19 cellular contexts compared by ENCODE assay signal in the genomic region with DNA sequence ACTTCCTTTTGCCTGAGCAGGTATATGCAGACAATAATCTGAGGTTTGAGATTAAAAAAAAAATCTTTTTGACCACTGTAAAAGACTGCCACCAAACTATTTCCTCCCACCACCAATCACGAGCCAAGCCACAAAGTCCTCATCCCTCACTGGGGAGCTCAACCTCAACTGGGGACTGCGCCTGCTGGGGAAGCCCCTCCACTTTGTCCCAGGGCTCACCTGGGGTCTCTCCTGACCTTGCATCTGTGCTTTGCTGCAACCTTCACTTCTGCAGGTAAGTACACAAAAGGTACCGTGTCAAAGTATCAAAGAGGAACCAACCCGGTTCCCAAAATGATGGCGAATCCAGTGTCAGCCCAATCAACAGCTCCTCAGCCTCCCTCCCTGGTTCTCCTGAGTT. TPM values are rescaled to one million over a fixed set of nuclear protein-coding genes. Genes with fewer than 3 reads are reported as not detected.
A peak's percentile ranks its signal among the peaks of the same experiment; 100 is the strongest.
DNase-seq lines count a peak whose midpoint lies in the region; ATAC-seq lines count a peak whose summit lies in the region.
"Had no signal": no experiment of that assay in that cellular context is flagged by ENCODE, and none has a peak within 500 bp of the region (broad histone marks: within the 10 kb centered on the region; RNA-seq: fewer than 3 reads in every experiment).

No MANE protein-coding gene starts in this region.

- H3K27me3 ChIP-seq in BLaER1 treated with 17β-estradiol and CSF1 and Interleukin-3, amounts not matched to agents 10 nM and 100 nM: peaks cover 0 to 55% (median 0%) of the 10 kb centered on the region in 11 experiments; a peak in 9 of 22 replicates

- no peak overlapping the region for H3K27ac ChIP-seq in BLaER1 treated with 17β-estradiol and CSF1 and Interleukin-3, amounts not matched to agents 10 nM and 100 nM

- peaks cover 4 to 47% (median 33%) of the 10 kb centered on the region in 10 experiments for H3K4me1 ChIP-seq in BLaER1 treated with 17β-estradiol and CSF1 and Interleukin-3, amounts not matched to agents 10 nM and 100 nM

- H3K36me3 ChIP-seq in BLaER1 treated with 17β-estradiol and CSF1 and Interleukin-3, amounts not matched to agents 10 nM and 100 nM: peaks cover 0 to 6% (median 0%) of the 10 kb centered on the region in 11 experiments; a peak in 4 of 22 replicates

- peaks cover 21 to 47% (median 33%) of the 10 kb centered on the region in 11 experiments for H3K9me3 ChIP-seq in BLaER1 treated with 17β-estradiol and CSF1 and Interleukin-3, amounts not matched to agents 10 nM and 100 nM (replicated peaks in 1 of 11)

- intact Hi-C loops in posterior vena cava (cut with DNase I): no loop called here

- 0 out of 20 replicates have a peak overlapping the region, but pooled peaks of 1 of the 10 experiments have one; percentile 14 for H3K4me3 ChIP-seq in BLaER1 treated with 17β-estradiol and CSF1 and Interleukin-3, amounts not matched to agents 10 nM and 100 nM

- no peaks in the 10 kb centered on the region for H3K9me3 Mint-ChIP-seq in central memory CD8-positive, alpha-beta T cell
- H3K9me3 Mint-ChIP-seq: CD4-positive, alpha-beta T cell; CD8-positive, alpha-beta memory T cell had no signal

- H3K9ac ChIP-seq in BLaER1 treated with 17β-estradiol and CSF1 and Interleukin-3, amounts not matched to agents 10 nM and 100 nM: no peak overlapping the region

- H3K4me1 Mint-ChIP-seq in central memory CD8-positive, alpha-beta T cell: peaks cover 9% of the 10 kb centered on the region

- H4K20me1 ChIP-seq in BLaER1 treated with 17β-estradiol and CSF1 and Interleukin-3, amounts not matched to agents 10 nM and 100 nM: peaks cover 0 to 18% (median 0%) of the 10 kb centered on the region in 11 experiments; a peak in 4 of 22 replicates

- peaks cover 2% of the 10 kb centered on the region for H3K36me3 Mint-ChIP-seq in central memory CD8-positive, alpha-beta T cell (ENCODE audit: insufficient read depth)
- H3K36me3 Mint-ChIP-seq: CD14-positive monocyte had no signal

- H3K4me3 Mint-ChIP-seq in central memory CD8-positive, alpha-beta T cell: no peak overlapping the region
- H3K4me3 Mint-ChIP-seq: CD14-positive monocyte; CD4-positive, alpha-beta T cell; CD8-positive, alpha-beta memory T cell had no signal

- peak overlapping the region; percentile 24 for H3K27ac Mint-ChIP-seq in central memory CD8-positive, alpha-beta T cell (ENCODE audit: low read depth)
- H3K27ac Mint-ChIP-seq: CD14-positive monocyte; CD4-positive, alpha-beta T cell; CD8-positive, alpha-beta memory T cell had no signal

- H3K27me3 Mint-ChIP-seq in central memory CD8-positive, alpha-beta T cell: peaks cover 94% of the 10 kb centered on the region

- ATAC-seq in central memory CD8-positive, alpha-beta T cell (replicated peaks; ENCODE audit: extremely low read depth, poor library complexity, severe bottlenecking): no peak
- ATAC-seq in GM19351 (IDR thresholded peaks at IDR 0.05; ENCODE audit: unreplicated experiment): no peak

- peak overlapping the region in 9 of 11 experiments; percentile 36 to 93 (median 76); a peak in 18 of 22 replicates for H3K4me2 ChIP-seq in BLaER1 treated with 17β-estradiol and CSF1 and Interleukin-3, amounts not matched to agents 10 nM and 100 nM

- DNase-seq in central memory CD8-positive, alpha-beta T cell (ENCODE audit: low spot score in 2 of 2): no peak
- DNase-seq in posterior vena cava (ENCODE audit: low spot score): peak; percentile 26
- DNase-seq in HuH-7.5 (ENCODE audit: low spot score): no peak
- no peak for DNase-seq in DMS 273 (lab: John Stamatoyannopoulos, UW; ENCODE audit: unreplicated experiment)
- DNase-seq: CD4-positive, alpha-beta T cell; CD8-positive, alpha-beta memory T cell; DMS53; DMS79 treated with DMSO at 0.1 percent for 48 hours; GF-D8; GOT3; H7; HCEC 1CT had no signal

RNA-seq across cellular contexts. Expression of a gene that starts 35.5 kb away (rescaled TPM):
- not detected for total RNA-seq in posterior vena cava
- total RNA-seq: A172; A673; CD4-positive, alpha-beta T cell; CD8-positive, alpha-beta memory T cell; Daoy; G401; H7 had no signal

RNA-seq across cellular contexts. Expression of a gene that starts 47.8 kb away (rescaled TPM):
- 1 to 10 TPM in 1 of 2 donors, under 1 TPM in 1; 0.62 to 1.2 TPM for total RNA-seq in posterior vena cava
- total RNA-seq: A673; CD4-positive, alpha-beta T cell; CD8-positive, alpha-beta memory T cell had no signal

RNA-seq across cellular contexts. Expression of a gene that starts 55.7 kb away (rescaled TPM):
- total RNA-seq in posterior vena cava: 10 to 100 TPM in 1 of 2 donors, 1 to 10 TPM in 1; 10.0 to 10.5 TPM
